In genomic region chr22:36528795-36529718, GRCh38 we compare ENCODE assay signal across 1 cellular context.
TF ChIP-seq lines count a peak whose summit lies in the region.

A gene with protein sequence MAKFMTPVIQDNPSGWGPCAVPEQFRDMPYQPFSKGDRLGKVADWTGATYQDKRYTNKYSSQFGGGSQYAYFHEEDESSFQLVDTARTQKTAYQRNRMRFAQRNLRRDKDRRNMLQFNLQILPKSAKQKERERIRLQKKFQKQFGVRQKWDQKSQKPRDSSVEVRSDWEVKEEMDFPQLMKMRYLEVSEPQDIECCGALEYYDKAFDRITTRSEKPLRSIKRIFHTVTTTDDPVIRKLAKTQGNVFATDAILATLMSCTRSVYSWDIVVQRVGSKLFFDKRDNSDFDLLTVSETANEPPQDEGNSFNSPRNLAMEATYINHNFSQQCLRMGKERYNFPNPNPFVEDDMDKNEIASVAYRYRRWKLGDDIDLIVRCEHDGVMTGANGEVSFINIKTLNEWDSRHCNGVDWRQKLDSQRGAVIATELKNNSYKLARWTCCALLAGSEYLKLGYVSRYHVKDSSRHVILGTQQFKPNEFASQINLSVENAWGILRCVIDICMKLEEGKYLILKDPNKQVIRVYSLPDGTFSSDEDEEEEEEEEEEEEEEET (minus strand): TSS chr22:36529166. CDS start chr22:36526121, 3,045 bp downstream.

TF ChIP-seq in WTC11, 78 proteins besides CTCF, POLR2A, EP300 and RAD21 (continued from another document):
- TF ChIP-seq, protein P1, sequence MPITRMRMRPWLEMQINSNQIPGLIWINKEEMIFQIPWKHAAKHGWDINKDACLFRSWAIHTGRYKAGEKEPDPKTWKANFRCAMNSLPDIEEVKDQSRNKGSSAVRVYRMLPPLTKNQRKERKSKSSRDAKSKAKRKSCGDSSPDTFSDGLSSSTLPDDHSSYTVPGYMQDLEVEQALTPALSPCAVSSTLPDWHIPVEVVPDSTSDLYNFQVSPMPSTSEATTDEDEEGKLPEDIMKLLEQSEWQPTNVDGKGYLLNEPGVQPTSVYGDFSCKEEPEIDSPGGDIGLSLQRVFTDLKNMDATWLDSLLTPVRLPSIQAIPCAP (CRISPR knock-in tag; IDR thresholded peaks at IDR 0.05), result peak; percentile 53; the same call in 1 of the 2 replicates
- TF ChIP-seq, protein P2, sequence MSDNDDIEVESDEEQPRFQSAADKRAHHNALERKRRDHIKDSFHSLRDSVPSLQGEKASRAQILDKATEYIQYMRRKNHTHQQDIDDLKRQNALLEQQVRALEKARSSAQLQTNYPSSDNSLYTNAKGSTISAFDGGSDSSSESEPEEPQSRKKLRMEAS (CRISPR knock-in tag; IDR thresholded peaks at IDR 0.05), result peak; percentile 94
- no peak for TF ChIP-seq OVOL2 (CRISPR knock-in tag; IDR thresholded peaks at IDR 0.05; ENCODE audit: borderline replicate concordance)
- TF ChIP-seq SP1 (CRISPR knock-in tag; conservative IDR thresholded peaks at IDR 0.05), result peak; percentile 78
- TF ChIP-seq ZNF263 (CRISPR knock-in tag; IDR thresholded peaks at IDR 0.05; ENCODE audit: low read depth), result no peak
- 0 out of 2 replicates have a peak, but pooled peaks have one; percentile 23 for TF ChIP-seq ZNF317 (CRISPR knock-in tag; IDR thresholded peaks at IDR 0.05; ENCODE audit: borderline replicate concordance, low read depth)
- 0 out of 2 replicates have a peak, but pooled peaks have one; percentile 40 for TF ChIP-seq TEAD1 (CRISPR knock-in tag; IDR thresholded peaks at IDR 0.05)
